ENCODE assay signal across 21 cellular contexts in the genomic region with DNA sequence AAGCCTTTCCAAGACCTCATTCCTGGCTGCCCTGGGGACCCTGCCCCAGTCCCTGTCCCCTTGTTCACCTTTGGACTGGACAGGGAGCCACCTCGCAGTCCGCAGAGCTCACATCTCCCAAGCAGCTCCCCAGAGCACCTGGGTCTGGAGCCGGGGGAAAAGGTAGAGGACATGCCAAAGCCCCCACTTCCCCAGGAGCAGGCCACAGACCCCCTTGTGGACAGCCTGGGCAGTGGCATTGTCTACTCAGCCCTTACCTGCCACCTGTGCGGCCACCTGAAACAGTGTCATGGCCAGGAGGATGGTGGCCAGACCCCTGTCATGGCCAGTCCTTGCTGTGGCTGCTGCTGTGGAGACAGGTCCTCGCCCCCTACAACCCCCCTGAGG. TPM values are rescaled to one million over a fixed set of nuclear protein-coding genes. Genes with fewer than 3 reads are reported as not detected.
DNase-seq lines count a peak whose midpoint lies in the region; ATAC-seq, FAIRE-seq and TF ChIP-seq lines count a peak whose summit lies in the region.
"Had no signal": no experiment of that assay in that cellular context is flagged by ENCODE, and none has a peak within 500 bp of the region (broad histone marks: within the 10 kb centered on the region; RNA-seq: fewer than 3 reads in every experiment).

No MANE protein-coding gene starts in this region.

- no peak for ATAC-seq in activated CD4-positive, alpha-beta T cell treated with anti-CD3 and anti-CD28 coated beads for 36 hours
- ATAC-seq in stimulated activated effector memory CD8-positive, alpha-beta T cell treated with anti-CD3 and anti-CD28 coated beads, Interleukin-12 subunit alpha, Interleukin-12 subunit beta, amount 100 ng/mL, for 72 hours: no peak
- ATAC-seq in upper lobe of left lung (ENCODE audit: low FRiP score in 2 of 2): no peak
- ATAC-seq: activated CD8-positive, alpha-beta memory T cell treated with anti-CD3 and anti-CD28 coated beads, Interleukin-2, amount 10 ng/mL, durations not matched to agents 7 days and 5 days; K562; left ventricle myocardium superior; Panc1 had no signal

- no peak overlapping the region for H3K4ac ChIP-seq in H1 (replicated peaks; ENCODE audit: insufficient read length, low read depth, low read length)

- peak overlapping the region; percentile 92 for H3K27ac Mint-ChIP-seq in activated CD4-positive, alpha-beta T cell treated with anti-CD3 and anti-CD28 coated beads for 36 hours
- peak overlapping the region; percentile 81 for H3K27ac Mint-ChIP-seq in stimulated activated effector memory CD8-positive, alpha-beta T cell treated with anti-CD3 and anti-CD28 coated beads, Interleukin-12 subunit alpha, Interleukin-12 subunit beta, amount 100 ng/mL, for 72 hours
- H3K27ac Mint-ChIP-seq: activated CD8-positive, alpha-beta memory T cell treated with anti-CD3 and anti-CD28 coated beads, Interleukin-2, amount 10 ng/mL, durations not matched to agents 7 days and 5 days had no signal

- H3K9me3 ChIP-seq in PC-9 (ENCODE audit: insufficient read depth, low read depth) (no peaks in the 10 kb centered on the region), H1 (ENCODE audit: insufficient read depth in 2 of 2, low read depth in 1 of 2, low read length in 1 of 2) (no peaks in the 10 kb centered on the region), upper lobe of left lung (no peaks in the 10 kb centered on the region)
- H3K9me3 ChIP-seq: tibial nerve had no signal

- no peaks in the 10 kb centered on the region for H3K27me3 ChIP-seq in PC-9 (ENCODE audit: insufficient read depth, low read depth)
- no peaks in the 10 kb centered on the region for H3K27me3 ChIP-seq in H1 (replicated peaks in 1 of 4; ENCODE audit: control insufficient read depth in 3 of 4, extremely low read depth in 1 of 4, insufficient read depth in 3 of 4, low read length in 3 of 4)
- H3K27me3 ChIP-seq in upper lobe of left lung: no peaks in the 10 kb centered on the region
- H3K27me3 ChIP-seq: tibial nerve had no signal

- no peaks in the 10 kb centered on the region for H4K20me1 ChIP-seq in PC-9 (ENCODE audit: insufficient read depth)
- H4K20me1 ChIP-seq in H1 (replicated peaks in 1 of 2; ENCODE audit: control insufficient read depth in 1 of 2, insufficient read depth in 2 of 2, low read length in 2 of 2): no peaks in the 10 kb centered on the region

- H3K23me2 ChIP-seq in H1 (ENCODE audit: low read depth, low read length): no peaks in the 10 kb centered on the region

- peaks cover 29% of the 10 kb centered on the region for H3F3A ChIP-seq in PC-9 (ENCODE audit: insufficient read depth, low read depth)

- H3K4me2 ChIP-seq in PC-9 (peak overlapping the region; percentile 42; the same call in 1 of the 2 replicates), H1 (ENCODE audit: insufficient read depth in 1 of 2, low read depth in 2 of 2, low read length in 2 of 2) (no peak overlapping the region)

- no peak overlapping the region for H2BK15ac ChIP-seq in H1 (ENCODE audit: low read length)

- no peak for FAIRE-seq in H1 (lab: Jason Lieb, UNC)
- FAIRE-seq: K562 had no signal

- no peak overlapping the region for H4K5ac ChIP-seq in H1 (ENCODE audit: insufficient read length, low read depth, low read length)

- no peak overlapping the region for H2BK5ac ChIP-seq in H1 (ENCODE audit: low read depth, low read length)

- CTCF ChIA-PET in activated CD4-positive, alpha-beta T cell treated with anti-CD3 and anti-CD28 coated beads for 36 hours (lab: Charles Lee): interaction anchor here (1.3 kb wide), 1 partner anchor 133 kb away, joined by 5 read pairs; no protein-coding TSS in a partner anchor
- CTCF ChIA-PET in PC-9 (lab: Charles Lee): no interaction called here
- CTCF ChIA-PET in H1 (lab: Charles Lee; ENCODE audit: partially characterized antibody): interaction anchor here (1.3 to 2.9 kb wide), 5 partner anchors 12 to 184 kb away, joined by 3 to 18 read pairs (median 4); no protein-coding TSS in a partner anchor

- no TSS peak for BruUV-seq in PC-9 (replicated peaks; lab: Mats Ljungman, UMichigan)

- TF ChIP-seq CTCF in PC-9 (conservative IDR thresholded peaks at IDR 0.05) (no peak), H1 (IDR thresholded peaks at IDR 0.05; ENCODE audit: control extremely low read depth in 1 of 3, insufficient read depth in 1 of 3, low read depth in 1 of 3, low read length in 3 of 3) (peak in 2 of 3 experiments; percentile 26 to 36; a peak in 2 of 4 replicates), upper lobe of left lung (IDR thresholded peaks at IDR 0.05) (no peak)

- H3K36me3 Mint-ChIP-seq in activated CD4-positive, alpha-beta T cell treated with anti-CD3 and anti-CD28 coated beads for 36 hours (ENCODE audit: low read depth): peaks cover 77% of the 10 kb centered on the region
- H3K36me3 Mint-ChIP-seq in stimulated activated effector memory CD8-positive, alpha-beta T cell treated with anti-CD3 and anti-CD28 coated beads, Interleukin-12 subunit alpha, Interleukin-12 subunit beta, amount 100 ng/mL, for 72 hours: peaks cover 99% of the 10 kb centered on the region

- 93% methylated on average over 4 of the region's 5 CpGs; no CpG with 5 or more reads in 1 of the 2 experiments for WGBS in H1 (ENCODE audit: extremely low coverage in 1 of 2, insufficient coverage in 1 of 2, insufficient read length in 1 of 2, insufficient replicate concordance in 2 of 2, low coverage in 1 of 2, low lambda C conversion rate in 2 of 2, missing lambda C conversion rate in 1 of 2), 2 experiments
- WGBS in upper lobe of left lung, 2 donors: 98% methylated on average over 5 of the region's 5 CpGs; no CpG with 5 or more reads in 1 of the 2 donors

- TF ChIP-seq POLR2A in H1 (IDR thresholded peaks at IDR 0.05; ENCODE audit: control extremely low read depth in 1 of 2, low read depth in 2 of 2, low read length in 2 of 2): no peak
- no peak for TF ChIP-seq POLR2A in upper lobe of left lung (IDR thresholded peaks at IDR 0.05)

- H2AFZ ChIP-seq in PC-9: no peak overlapping the region
- H2AFZ ChIP-seq in H1 (ENCODE audit: low read length): no peak overlapping the region

- POLR2A ChIA-PET in activated CD4-positive, alpha-beta T cell treated with anti-CD3 and anti-CD28 coated beads for 36 hours (lab: Charles Lee): no interaction called here
- POLR2A ChIA-PET in PC-9 (lab: Charles Lee; ENCODE audit: unreplicated experiment) (no interaction called here), H1 (lab: Charles Lee; ENCODE audit: partially characterized antibody) (no interaction called here)

- no peak for DNase-seq in activated CD4-positive, alpha-beta T cell treated with anti-CD3 and anti-CD28 coated beads for 36 hours
- DNase-seq in activated CD4-positive, alpha-beta T cell treated with anti-CD3 and anti-CD28 coated beads for 48 hours: no peak
- DNase-seq in PC-9 (no peak), H1 (ENCODE audit: low read depth in 1 of 2, low spot score in 2 of 2) (no peak), upper lobe of left lung (no peak), HK-2 (ENCODE audit: unreplicated experiment) (no peak), NCI-H2227 treated with DMSO at 0.1 percent for 48 hours (lab: John Stamatoyannopoulos, UW) (no peak)
- DNase-seq in stimulated activated effector memory CD8-positive, alpha-beta T cell treated with anti-CD3 and anti-CD28 coated beads, Interleukin-12 subunit alpha, Interleukin-12 subunit beta, amount 100 ng/mL, for 72 hours (ENCODE audit: low spot score in 2 of 2): no peak
- DNase-seq: 8988T; activated CD8-positive, alpha-beta memory T cell treated with anti-CD3 and anti-CD28 coated beads, Interleukin-2, amount 10 ng/mL, durations not matched to agents 7 days and 5 days; foreskin melanocyte; left ventricle myocardium superior; MV-4-11; NCI-H774 had no signal

- H3K9ac ChIP-seq in H1 (replicated peaks in 1 of 4; ENCODE audit: extremely low read depth in 1 of 4, low read depth in 3 of 4, low read length in 3 of 4): no peak overlapping the region

- H3K36me3 ChIP-seq in PC-9 (ENCODE audit: low read depth): peaks cover 23% of the 10 kb centered on the region
- H3K36me3 ChIP-seq in H1 (ENCODE audit: control insufficient read depth in 2 of 4, insufficient read depth in 4 of 4, low read length in 3 of 4): peaks cover 2 to 9% (median 4%) of the 10 kb centered on the region in 4 experiments; a peak in 7 of 8 replicates
- H3K36me3 ChIP-seq in upper lobe of left lung: peaks cover 26 to 67% (median 56%) of the 10 kb centered on the region in 4 donors

- H4K8ac ChIP-seq in H1 (ENCODE audit: extremely low read depth, insufficient read depth, low read length): no peak overlapping the region

- no peaks in the 10 kb centered on the region for H3K79me1 ChIP-seq in H1 (ENCODE audit: low read depth, low read length)

- H3K9me3 Mint-ChIP-seq in activated CD4-positive, alpha-beta T cell treated with anti-CD3 and anti-CD28 coated beads for 36 hours (ENCODE audit: low read depth): peaks cover 1% of the 10 kb centered on the region
- no peaks in the 10 kb centered on the region for H3K9me3 Mint-ChIP-seq in stimulated activated effector memory CD8-positive, alpha-beta T cell treated with anti-CD3 and anti-CD28 coated beads, Interleukin-12 subunit alpha, Interleukin-12 subunit beta, amount 100 ng/mL, for 72 hours

- H3K4me1 ChIP-seq in PC-9 (replicated peaks; ENCODE audit: insufficient read depth) (peaks cover 36% of the 10 kb centered on the region), H1 (replicated peaks in 1 of 4; ENCODE audit: control insufficient read depth in 3 of 4, insufficient read depth in 4 of 4, low read length in 3 of 4) (no peaks in the 10 kb centered on the region; a peak in 3 of 7 replicates), upper lobe of left lung (peaks cover 30 to 60% (median 32%) of the 10 kb centered on the region in 4 donors)

- no peaks in the 10 kb centered on the region for H3K27me3 Mint-ChIP-seq in activated CD4-positive, alpha-beta T cell treated with anti-CD3 and anti-CD28 coated beads for 36 hours
- H3K27me3 Mint-ChIP-seq: activated CD8-positive, alpha-beta memory T cell treated with anti-CD3 and anti-CD28 coated beads, Interleukin-2, amount 10 ng/mL, durations not matched to agents 7 days and 5 days; activated naive CD8-positive, alpha-beta T cell had no signal

- no peaks in the 10 kb centered on the region for H3K79me2 ChIP-seq in PC-9 (ENCODE audit: low read depth)
- no peaks in the 10 kb centered on the region for H3K79me2 ChIP-seq in H1 (ENCODE audit: control insufficient read depth in 1 of 2, insufficient read depth in 2 of 2, low read length in 2 of 2)

- H3K4me1 Mint-ChIP-seq in activated CD4-positive, alpha-beta T cell treated with anti-CD3 and anti-CD28 coated beads for 36 hours: peaks cover 58% of the 10 kb centered on the region
- peaks cover 58% of the 10 kb centered on the region for H3K4me1 Mint-ChIP-seq in stimulated activated effector memory CD8-positive, alpha-beta T cell treated with anti-CD3 and anti-CD28 coated beads, Interleukin-12 subunit alpha, Interleukin-12 subunit beta, amount 100 ng/mL, for 72 hours

- no peak overlapping the region for H2BK20ac ChIP-seq in H1 (ENCODE audit: low read length)

- no peak overlapping the region for H2BK120ac ChIP-seq in H1 (replicated peaks; ENCODE audit: low read depth, low read length)

- H3K23ac ChIP-seq in H1 (ENCODE audit: insufficient read length): no peak overlapping the region

- H3K56ac ChIP-seq in H1 (replicated peaks; ENCODE audit: insufficient read length, low read depth, low read length): no peak overlapping the region

- no peak overlapping the region for H4K91ac ChIP-seq in H1 (replicated peaks; ENCODE audit: insufficient read length, low read length)

- TF ChIP-seq RAD21 in H1 (IDR thresholded peaks at IDR 0.05 in 1 of 2, conservative IDR thresholded peaks at IDR 0.05 in 1 of 2; ENCODE audit: low read depth in 2 of 2, low read length in 2 of 2): peak; percentile 23 to 27; a peak in 2 of 4 replicates

- intact Hi-C loops in activated CD4-positive, alpha-beta T cell treated with anti-CD3 and anti-CD28 coated beads for 36 hours (cut with DNase I, micrococcal nuclease): no loop called here
- intact Hi-C loops in PC-9 (cut with micrococcal nuclease; ENCODE audit: unreplicated experiment): no loop called here

- H2BK12ac ChIP-seq in H1 (ENCODE audit: low read depth, low read length): no peak overlapping the region

- H3K9me2 ChIP-seq in PC-9 (ENCODE audit: insufficient read depth): no peaks in the 10 kb centered on the region

- peak overlapping the region; percentile 3; the same call in 1 of the 2 replicates for H3K27ac ChIP-seq in PC-9
- no peak overlapping the region for H3K27ac ChIP-seq in H1 (ENCODE audit: low read depth, low read length)
- H3K27ac ChIP-seq in upper lobe of left lung: peak overlapping the region in 2 of 4 donors; percentile 19 to 60
- H3K27ac ChIP-seq: tibial nerve had no signal

- no peak overlapping the region for H3K18ac ChIP-seq in H1 (ENCODE audit: extremely low read depth, low read length)

- H3K4me3 Mint-ChIP-seq in activated CD4-positive, alpha-beta T cell treated with anti-CD3 and anti-CD28 coated beads for 36 hours: no peak overlapping the region
- H3K4me3 Mint-ChIP-seq in stimulated activated effector memory CD8-positive, alpha-beta T cell treated with anti-CD3 and anti-CD28 coated beads, Interleukin-12 subunit alpha, Interleukin-12 subunit beta, amount 100 ng/mL, for 72 hours: no peak overlapping the region
- H3K4me3 Mint-ChIP-seq: activated CD8-positive, alpha-beta memory T cell treated with anti-CD3 and anti-CD28 coated beads, Interleukin-2, amount 10 ng/mL, durations not matched to agents 7 days and 5 days; CD14-positive monocyte had no signal

- no peak overlapping the region for H3K4me3 ChIP-seq in PC-9
- H3K4me3 ChIP-seq in H1 (ENCODE audit: extremely low read depth in 1 of 4, insufficient read depth in 2 of 4, low read depth in 3 of 4, low read length in 4 of 4): no peak overlapping the region
- H3K4me3 ChIP-seq in upper lobe of left lung: no peak overlapping the region
- H3K4me3 ChIP-seq: K562, skin epidermis, tibial nerve had no signal

- H3K14ac ChIP-seq in H1 (ENCODE audit: insufficient read length): no peak overlapping the region

- TF ChIP-seq EP300 in H1 (IDR thresholded peaks at IDR 0.05; ENCODE audit: borderline replicate concordance in 1 of 2, low read depth in 2 of 2, low read length in 2 of 2) (no peak), upper lobe of left lung (IDR thresholded peaks at IDR 0.05) (no peak)

- no peak overlapping the region for H2AK5ac ChIP-seq in H1 (ENCODE audit: low read depth, low read length)

RNA-seq across cellular contexts. Expression of a gene that starts 38.7 kb away (rescaled TPM):
- total RNA-seq in activated CD4-positive, alpha-beta T cell treated with anti-CD3 and anti-CD28 coated beads for 36 hours: 10 to 100 TPM; 61.8 to 73.5 TPM
- total RNA-seq in PC-9 (2021): 0.35 and 3.8 TPM in 2 replicates
- total RNA-seq in H1 (2021; fragmentation: NEBNext Ultra II Directional; extraction: Animal tissue kit (Norgen Biotek cat#: 25700)): 0.34 TPM in 2 replicates
- polyA plus RNA-seq in H1 (2011; rRNA removed): 0.70 and 0.75 TPM in 2 replicates
- polyA plus RNA-seq in H1 (2011; cell fraction: cytosol; rRNA removed): 0.79 TPM
- polyA plus RNA-seq in H1 (2011; cell fraction: nucleus; rRNA removed): 0.43 TPM
- 0.29 to 0.58 TPM (median 0.34 TPM) in 4 replicates for polyA plus RNA-seq in H1 (2012, experiment 1 of 2)
- 0.33 TPM for polyA plus RNA-seq in H1 (2012, experiment 2 of 2)
- 0.97 TPM for polyA plus RNA-seq in H1 (2013, experiment 1 of 2)
- 0.96 TPM for polyA plus RNA-seq in H1 (2013, experiment 2 of 2)
- 1.1 and 1.9 TPM in 2 replicates for polyA minus RNA-seq in H1 (2011; rRNA and poly(A)+ RNA removed)
- polyA minus RNA-seq in H1 (2011; cell fraction: cytosol; rRNA and poly(A)+ RNA removed): not detected
- not detected for polyA minus RNA-seq in H1 (2011; cell fraction: nucleus; rRNA and poly(A)+ RNA removed)
- total RNA-seq in upper lobe of left lung: 10 to 100 TPM in 1 of 6 donors, 1 to 10 TPM in 5; 2.0 to 10.1 (median 3.6) TPM
- total RNA-seq: Daoy had no signal

RNA-seq across cellular contexts. Expression of a gene that starts 49.5 kb away (rescaled TPM):
- 100 to 1,000 TPM; 185 to 229 TPM for total RNA-seq in activated CD4-positive, alpha-beta T cell treated with anti-CD3 and anti-CD28 coated beads for 36 hours
- total RNA-seq in PC-9 (2021): 65.3 and 76.5 TPM in 2 replicates
- 29.4 and 32.7 TPM in 2 replicates for total RNA-seq in H1 (2021; fragmentation: NEBNext Ultra II Directional; extraction: Animal tissue kit (Norgen Biotek cat#: 25700))
- polyA plus RNA-seq in H1 (2011; rRNA removed): 29.1 and 38.2 TPM in 2 replicates
- polyA plus RNA-seq in H1 (2011; cell fraction: cytosol; rRNA removed): 25.4 TPM
- polyA plus RNA-seq in H1 (2011; cell fraction: nucleus; rRNA removed): 31.2 TPM
- polyA plus RNA-seq in H1 (2012, experiment 1 of 2): 22.5 to 25.9 TPM (median 24.5 TPM) in 4 replicates
- 21.4 TPM for polyA plus RNA-seq in H1 (2012, experiment 2 of 2)
- 34.5 TPM for polyA plus RNA-seq in H1 (2013, experiment 1 of 2)
- polyA plus RNA-seq in H1 (2013, experiment 2 of 2): 34.4 TPM
- 26.9 and 37.0 TPM in 2 replicates for polyA minus RNA-seq in H1 (2011; rRNA and poly(A)+ RNA removed)
- polyA minus RNA-seq in H1 (2011; cell fraction: cytosol; rRNA and poly(A)+ RNA removed): 15.6 TPM
- 17.7 TPM for polyA minus RNA-seq in H1 (2011; cell fraction: nucleus; rRNA and poly(A)+ RNA removed)
- total RNA-seq in upper lobe of left lung: 100 to 1,000 TPM in 5 of 6 donors, 10 to 100 TPM in 1; 87.0 to 202 (median 153) TPM

Comparison
In these comparisons a context has a peak if more than half of its experiments do, and no peak if none do; other contexts are left out.
1. CTCF ChIP-seq: peak in H1 (2 of 3); none in PC-9 (single experiment) and upper lobe of left lung (0 of 6).
2. RNA of a gene that starts 38.7 kb away (total RNA-seq): 61.8 to 73.5 TPM in activated CD4-positive, alpha-beta T cell treated with anti-CD3 and anti-CD28 coated beads for 36 hours; 2.0 to 10.1 TPM in upper lobe of left lung, 0.35 to 3.8 TPM in PC-9 and 0.34 TPM in H1; every median in the first group is over 4 times any median in the second.